ENCODE assay signal across 14 cellular contexts in genomic region chr5:110262754-110263153, GRCh38.
"Had no signal": no experiment of that assay in that cellular context is flagged by ENCODE, and none has a peak within 500 bp of the region (broad histone marks: within the 10 kb centered on the region; RNA-seq: fewer than 3 reads in every experiment).

No MANE protein-coding gene starts in this region.

- DNase-seq: activated CD4-positive, CD25-positive, alpha-beta regulatory T cell treated with anti-CD3 and anti-CD28 coated beads, Interleukin-2, amount 50 U/mL, for 72 hours; activated naive CD4-positive, alpha-beta T cell treated with anti-CD3 and anti-CD28 coated beads for 36 hours; activated naive CD8-positive, alpha-beta T cell treated with anti-CD3 and anti-CD28 coated beads, Interleukin-2, amount 50 U/mL, for 24 hours; central memory CD4-positive, alpha-beta T cell; hypothalamus; kidney; posterior cingulate gyrus; stimulated activated CD4-positive, alpha-beta T cell treated with anti-CD3 and anti-CD28 coated beads, Interleukin-4, amount 100 ng/mL, for 1 hour; stimulated activated naive CD4-positive, alpha-beta T cell treated with Interleukin-2 at 50 U/mL for 16 hours; T-helper 1 cell; T1000; trophoblast cell had no signal

- ATAC-seq: activated naive CD8-positive, alpha-beta T cell treated with anti-CD3 and anti-CD28 coated beads, Interleukin-2, amount 50 U/mL, for 24 hours; natural killer cell treated with Interleukin-12 subunit alpha and Interleukin-12 subunit beta and Interleukin-15 and Interleukin-18, amount 100 ng/mL, for 72 hours had no signal

- H3K4me3 ChIP-seq: coronary artery had no signal
